ENCODE assay signal across 11 cellular contexts in genomic region chr3:72951259-72951722, GRCh38. TPM values are rescaled to one million over a fixed set of nuclear protein-coding genes. Genes with fewer than 3 reads are reported as not detected.
A peak's percentile ranks its signal among the peaks of the same experiment; 100 is the strongest.
DNase-seq lines count a peak whose midpoint lies in the region; ATAC-seq and TF ChIP-seq lines count a peak whose summit lies in the region.
"Had no signal": no experiment of that assay in that cellular context is flagged by ENCODE, and none has a peak within 500 bp of the region (broad histone marks: within the 10 kb centered on the region; RNA-seq: fewer than 3 reads in every experiment).

No MANE protein-coding gene starts in this region.

- H3K36me3 ChIP-seq in HEK293 (ENCODE audit: control insufficient read depth in 2 of 2, insufficient read depth in 1 of 2, low read length in 2 of 2) = no peaks in the 10 kb centered on the region; a peak in 1 of 3 replicates
- no peaks in the 10 kb centered on the region for H3K36me3 ChIP-seq in PC-3 (ENCODE audit: low read depth, low read length)
- H3K36me3 ChIP-seq: SJSA1 had no signal

- no peak overlapping the region for H3K9ac ChIP-seq in PC-3 (ENCODE audit: low read length)

- POLR2A ChIA-PET in HEK293 (lab: Yijun Ruan, JAX) (no interaction called here), PC-3 (lab: Charles Lee; ENCODE audit: unreplicated experiment) (no interaction called here)

- H3K79me2 ChIP-seq in PC-3 (ENCODE audit: low read length) = no peaks in the 10 kb centered on the region

- H3K27me3 ChIP-seq in PC-3 (ENCODE audit: low read length) = no peaks in the 10 kb centered on the region
- H3K27me3 ChIP-seq: SJSA1 had no signal

- intact Hi-C loops in PC-3 (cut with micrococcal nuclease) = no loop called here

- H3K4me1 Mint-ChIP-seq in stimulated activated naive B cell treated with anti-CD40 and anti-IgM and Interleukin-4, amounts not matched to agents 10 μg/mL and 1 μg/mL and 100 μg/mL, for 72 hours = peaks cover 5 to 27% of the 10 kb centered on the region in 2 donors
- H3K4me1 Mint-ChIP-seq in nephron progenitor cell = peaks cover 16% of the 10 kb centered on the region
- H3K4me1 Mint-ChIP-seq in mesothelial cell of epicardium = peaks cover 7% of the 10 kb centered on the region

- BruUV-seq in PC-3 (replicated peaks; lab: Mats Ljungman, UMichigan) = no TSS peak

- H3K27me3 Mint-ChIP-seq in stimulated activated naive B cell treated with anti-CD40 and anti-IgM and Interleukin-4, amounts not matched to agents 10 μg/mL and 1 μg/mL and 100 μg/mL, for 72 hours = no peaks in the 10 kb centered on the region
- H3K27me3 Mint-ChIP-seq in nephron progenitor cell (ENCODE audit: low read depth, poor library complexity) (no peaks in the 10 kb centered on the region), mesothelial cell of epicardium (ENCODE audit: low read depth) (no peaks in the 10 kb centered on the region)

- no peaks in the 10 kb centered on the region for H3K9me3 ChIP-seq in HEK293 (ENCODE audit: control insufficient read depth, insufficient read depth, low read depth, low read length)
- no peaks in the 10 kb centered on the region for H3K9me3 ChIP-seq in PC-3 (ENCODE audit: low read length)
- H3K9me3 ChIP-seq: SJSA1 had no signal

- no peak overlapping the region for H3K27ac Mint-ChIP-seq in stimulated activated naive B cell treated with anti-CD40 and anti-IgM and Interleukin-4, amounts not matched to agents 10 μg/mL and 1 μg/mL and 100 μg/mL, for 72 hours
- no peak overlapping the region for H3K27ac Mint-ChIP-seq in nephron progenitor cell
- H3K27ac Mint-ChIP-seq in mesothelial cell of epicardium = no peak overlapping the region

- H3K4me1 ChIP-seq in HEK293 (ENCODE audit: control insufficient read depth, insufficient read depth, low read length) (0 out of 2 replicates have a peak, but pooled peaks cover 5% of the 10 kb centered on the region), PC-3 (ENCODE audit: insufficient read depth, low read length) (0 out of 2 replicates have a peak, but pooled peaks cover 3% of the 10 kb centered on the region)
- H3K4me1 ChIP-seq: SJSA1 had no signal

- H3K4me3 Mint-ChIP-seq in stimulated activated naive B cell treated with anti-CD40 and anti-IgM and Interleukin-4, amounts not matched to agents 10 μg/mL and 1 μg/mL and 100 μg/mL, for 72 hours = no peak overlapping the region
- H3K4me3 Mint-ChIP-seq in nephron progenitor cell (no peak overlapping the region), mesothelial cell of epicardium (no peak overlapping the region)

- no peak for TF ChIP-seq CTCF in HEK293 (tag by site-specific recombination; IDR thresholded peaks at IDR 0.05)
- TF ChIP-seq CTCF in PC-3 (conservative IDR thresholded peaks at IDR 0.05; ENCODE audit: low read depth, low read length) = no peak
- TF ChIP-seq CTCF in nephron progenitor cell (IDR thresholded peaks at IDR 0.05) = no peak
- no peak for TF ChIP-seq CTCF in mesothelial cell of epicardium (IDR thresholded peaks at IDR 0.05; ENCODE audit: unreplicated experiment)

- H3K36me3 Mint-ChIP-seq in stimulated activated naive B cell treated with anti-CD40 and anti-IgM and Interleukin-4, amounts not matched to agents 10 μg/mL and 1 μg/mL and 100 μg/mL, for 72 hours = no peaks in the 10 kb centered on the region
- H3K36me3 Mint-ChIP-seq in nephron progenitor cell (ENCODE audit: low read depth) = peaks cover 17% of the 10 kb centered on the region
- peaks cover 4% of the 10 kb centered on the region for H3K36me3 Mint-ChIP-seq in mesothelial cell of epicardium

- no peaks in the 10 kb centered on the region for H4K20me1 ChIP-seq in PC-3 (ENCODE audit: low read length)

- H3F3A ChIP-seq in PC-3 (ENCODE audit: low read length, unreplicated experiment) = no peaks in the 10 kb centered on the region

- CTCF ChIA-PET in HEK293 (lab: Yijun Ruan, JAX) (interaction anchor here (0.6 kb wide), 1 partner anchor 112 kb away, joined by 3 read pairs; no protein-coding TSS in a partner anchor), PC-3 (lab: Charles Lee) (no interaction called here)

- H2AFZ ChIP-seq in PC-3 (ENCODE audit: low read length) = no peak overlapping the region

- H3K9me3 Mint-ChIP-seq in stimulated activated naive B cell treated with anti-CD40 and anti-IgM and Interleukin-4, amounts not matched to agents 10 μg/mL and 1 μg/mL and 100 μg/mL, for 72 hours = no peaks in the 10 kb centered on the region
- H3K9me3 Mint-ChIP-seq in nephron progenitor cell = no peaks in the 10 kb centered on the region
- H3K9me3 Mint-ChIP-seq in mesothelial cell of epicardium = no peaks in the 10 kb centered on the region

- no peaks in the 10 kb centered on the region for H3K9me2 ChIP-seq in PC-3 (replicated peaks; ENCODE audit: low read length)

- H3K4me2 ChIP-seq in PC-3 (ENCODE audit: low read length) = no peak overlapping the region

- H3K27ac ChIP-seq in HEK293 (ENCODE audit: extremely low read depth, low read depth, low read length) = no peak overlapping the region
- H3K27ac ChIP-seq in PC-3 (ENCODE audit: low read length) = no peak overlapping the region
- H3K27ac ChIP-seq: SJSA1 had no signal

- no peak overlapping the region for H3K4me3 ChIP-seq in HEK293 (ENCODE audit: low read depth, low read length)
- H3K4me3 ChIP-seq in PC-3 (ENCODE audit: low read length) = no peak overlapping the region
- H3K4me3 ChIP-seq: SJSA1 had no signal

- ATAC-seq in PC-3 = peak; percentile 22; the same call in 1 of the 2 replicates
- peak; percentile 83 to 86 for ATAC-seq in stimulated activated naive B cell treated with anti-CD40 and anti-IgM and Interleukin-4, amounts not matched to agents 10 μg/mL and 1 μg/mL and 100 μg/mL, for 72 hours (replicated peaks)

- peak; percentile 52 for DNase-seq in activated CD8-positive, alpha-beta memory T cell treated with anti-CD3 and anti-CD28 coated beads for 24 hours
- no peak for DNase-seq in activated CD8-positive, alpha-beta memory T cell treated with anti-CD3 and anti-CD28 coated beads, Interleukin-2, amount 50 U/mL, for 4 hours
- DNase-seq in PC-3 (no peak), nephron progenitor cell (no peak), COLO668 (lab: John Stamatoyannopoulos, UW; ENCODE audit: unreplicated experiment) (no peak), mesothelial cell of epicardium (ENCODE audit: low spot score in 2 of 2, unreplicated experiment in 2 of 2) (no peak)
- no peak for DNase-seq in stimulated activated naive B cell treated with anti-CD40 and anti-IgM and Interleukin-4, amounts not matched to agents 10 μg/mL and 1 μg/mL and 100 μg/mL, for 72 hours
- DNase-seq: Karpas-422, retina had no signal

TF ChIP-seq in HEK293, 187 proteins besides CTCF, POLR2A, EP300 and RAD21 (continues in another document):
- TF ChIP-seq ZSCAN16 (tag by site-specific recombination; IDR thresholded peaks at IDR 0.05) = no peak
- TF ChIP-seq, protein P1, sequence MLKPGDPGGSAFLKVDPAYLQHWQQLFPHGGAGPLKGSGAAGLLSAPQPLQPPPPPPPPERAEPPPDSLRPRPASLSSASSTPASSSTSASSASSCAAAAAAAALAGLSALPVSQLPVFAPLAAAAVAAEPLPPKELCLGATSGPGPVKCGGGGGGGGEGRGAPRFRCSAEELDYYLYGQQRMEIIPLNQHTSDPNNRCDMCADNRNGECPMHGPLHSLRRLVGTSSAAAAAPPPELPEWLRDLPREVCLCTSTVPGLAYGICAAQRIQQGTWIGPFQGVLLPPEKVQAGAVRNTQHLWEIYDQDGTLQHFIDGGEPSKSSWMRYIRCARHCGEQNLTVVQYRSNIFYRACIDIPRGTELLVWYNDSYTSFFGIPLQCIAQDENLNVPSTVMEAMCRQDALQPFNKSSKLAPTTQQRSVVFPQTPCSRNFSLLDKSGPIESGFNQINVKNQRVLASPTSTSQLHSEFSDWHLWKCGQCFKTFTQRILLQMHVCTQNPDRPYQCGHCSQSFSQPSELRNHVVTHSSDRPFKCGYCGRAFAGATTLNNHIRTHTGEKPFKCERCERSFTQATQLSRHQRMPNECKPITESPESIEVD (tag by site-specific recombination; IDR thresholded peaks at IDR 0.05) = peak; percentile 76; the same call in 1 of the 2 replicates
- TF ChIP-seq TCF7L2 (IDR thresholded peaks at IDR 0.05; ENCODE audit: borderline replicate concordance, low read depth, low read length) = peak; percentile 55; the same call in 1 of the 2 replicates
- TF ChIP-seq FEZF1 (tag by site-specific recombination; IDR thresholded peaks at IDR 0.05) = peak; percentile 78
- TF ChIP-seq ZNF645 (tag by site-specific recombination; IDR thresholded peaks at IDR 0.05) = no peak
- TF ChIP-seq, protein P2, sequence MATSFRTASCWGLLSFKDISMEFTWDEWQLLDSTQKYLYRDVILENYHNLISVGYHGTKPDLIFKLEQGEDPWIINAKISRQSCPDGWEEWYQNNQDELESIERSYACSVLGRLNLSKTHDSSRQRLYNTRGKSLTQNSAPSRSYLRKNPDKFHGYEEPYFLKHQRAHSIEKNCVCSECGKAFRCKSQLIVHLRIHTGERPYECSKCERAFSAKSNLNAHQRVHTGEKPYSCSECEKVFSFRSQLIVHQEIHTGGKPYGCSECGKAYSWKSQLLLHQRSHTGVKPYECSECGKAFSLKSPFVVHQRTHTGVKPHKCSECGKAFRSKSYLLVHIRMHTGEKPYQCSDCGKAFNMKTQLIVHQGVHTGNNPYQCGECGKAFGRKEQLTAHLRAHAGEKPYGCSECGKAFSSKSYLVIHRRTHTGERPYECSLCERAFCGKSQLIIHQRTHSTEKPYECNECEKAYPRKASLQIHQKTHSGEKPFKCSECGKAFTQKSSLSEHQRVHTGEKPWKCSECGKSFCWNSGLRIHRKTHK (tag by site-specific recombination; IDR thresholded peaks at IDR 0.05) = no peak

RNA-seq across cellular contexts. Expression of gene PPP4R2, which starts 45.3 kb away (rescaled TPM):
- 40.5 and 62.7 TPM in 2 replicates for total RNA-seq in PC-3 (2014; rRNA removed)
- 111 to 117 TPM (median 116 TPM) in 3 replicates for total RNA-seq in mesothelial cell of epicardium
